In genomic region chr21:21297211-21297610, GRCh38 we compare ENCODE assay signal across 7 cellular contexts.
"Had no signal": no experiment of that assay in that cellular context is flagged by ENCODE, and none has a peak within 500 bp of the region (broad histone marks: within the 10 kb centered on the region; RNA-seq: fewer than 3 reads in every experiment).

No MANE protein-coding gene starts in this region.

- DNase-seq: IMR-90, KBM-7, KG1 had no signal

- H3K4me3 ChIP-seq: K562 had no signal

- H3K4me2 ChIP-seq: KMS-11 had no signal

- ATAC-seq: HepG2, K562 had no signal

- H3K9ac ChIP-seq: KMS-11 had no signal

- H3K27ac ChIP-seq: HL-60, KMS-11 had no signal
